Comparison of ENCODE assay signal across 1 cellular context in genomic region chr20:19646963-19647362, GRCh38.
TF ChIP-seq lines count a peak whose summit lies in the region.

No MANE protein-coding gene starts in this region.

TF ChIP-seq in WTC11, 78 proteins besides CTCF, POLR2A, EP300 and RAD21 (continued from another document):
- TF ChIP-seq ZNF425 (CRISPR knock-in tag; conservative IDR thresholded peaks at IDR 0.05): no peak
- no peak for TF ChIP-seq NR2C2 (CRISPR knock-in tag; IDR thresholded peaks at IDR 0.05)
